ENCODE assay signal across 1 cellular context in the genomic region with DNA sequence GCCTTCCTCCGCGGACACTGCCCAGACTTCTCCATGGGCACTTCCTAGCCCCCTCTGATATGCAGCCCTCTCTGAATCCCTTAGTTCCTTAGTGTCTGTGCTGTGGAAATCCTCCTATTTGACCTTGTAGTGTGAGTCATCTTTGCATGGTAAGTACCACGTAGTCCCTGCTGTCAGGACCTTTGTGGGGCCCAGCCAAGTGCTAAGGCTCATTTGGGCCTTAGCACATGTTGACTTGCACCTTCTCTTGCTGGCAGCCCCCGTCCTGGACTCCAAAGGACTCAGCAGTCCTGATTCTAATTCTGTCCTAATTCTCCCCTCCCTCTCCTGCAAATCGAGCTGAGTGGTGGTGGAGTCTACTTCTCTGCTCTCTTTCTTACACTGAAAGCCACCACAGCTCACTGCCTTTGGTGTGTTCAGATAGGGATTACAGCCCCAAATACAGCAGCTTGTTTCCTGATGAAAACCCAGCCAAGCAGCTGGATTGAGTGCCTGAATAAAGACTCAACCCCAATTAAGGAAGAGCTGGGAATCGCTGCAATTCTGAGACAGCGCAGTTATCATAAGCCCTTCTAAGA.
TF ChIP-seq lines count a peak whose summit lies in the region.

No MANE protein-coding gene starts in this region.

TF ChIP-seq in K562, 482 proteins besides CTCF, POLR2A, EP300 and RAD21 (continued from another document):
- TF ChIP-seq, protein P1, sequence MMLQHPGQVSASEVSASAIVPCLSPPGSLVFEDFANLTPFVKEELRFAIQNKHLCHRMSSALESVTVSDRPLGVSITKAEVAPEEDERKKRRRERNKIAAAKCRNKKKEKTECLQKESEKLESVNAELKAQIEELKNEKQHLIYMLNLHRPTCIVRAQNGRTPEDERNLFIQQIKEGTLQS (IDR thresholded peaks at IDR 0.05): peak; percentile 84
- TF ChIP-seq, protein P1 (CRISPR knock-in tag; conservative IDR thresholded peaks at IDR 0.05): no peak
- TF ChIP-seq, protein P2, sequence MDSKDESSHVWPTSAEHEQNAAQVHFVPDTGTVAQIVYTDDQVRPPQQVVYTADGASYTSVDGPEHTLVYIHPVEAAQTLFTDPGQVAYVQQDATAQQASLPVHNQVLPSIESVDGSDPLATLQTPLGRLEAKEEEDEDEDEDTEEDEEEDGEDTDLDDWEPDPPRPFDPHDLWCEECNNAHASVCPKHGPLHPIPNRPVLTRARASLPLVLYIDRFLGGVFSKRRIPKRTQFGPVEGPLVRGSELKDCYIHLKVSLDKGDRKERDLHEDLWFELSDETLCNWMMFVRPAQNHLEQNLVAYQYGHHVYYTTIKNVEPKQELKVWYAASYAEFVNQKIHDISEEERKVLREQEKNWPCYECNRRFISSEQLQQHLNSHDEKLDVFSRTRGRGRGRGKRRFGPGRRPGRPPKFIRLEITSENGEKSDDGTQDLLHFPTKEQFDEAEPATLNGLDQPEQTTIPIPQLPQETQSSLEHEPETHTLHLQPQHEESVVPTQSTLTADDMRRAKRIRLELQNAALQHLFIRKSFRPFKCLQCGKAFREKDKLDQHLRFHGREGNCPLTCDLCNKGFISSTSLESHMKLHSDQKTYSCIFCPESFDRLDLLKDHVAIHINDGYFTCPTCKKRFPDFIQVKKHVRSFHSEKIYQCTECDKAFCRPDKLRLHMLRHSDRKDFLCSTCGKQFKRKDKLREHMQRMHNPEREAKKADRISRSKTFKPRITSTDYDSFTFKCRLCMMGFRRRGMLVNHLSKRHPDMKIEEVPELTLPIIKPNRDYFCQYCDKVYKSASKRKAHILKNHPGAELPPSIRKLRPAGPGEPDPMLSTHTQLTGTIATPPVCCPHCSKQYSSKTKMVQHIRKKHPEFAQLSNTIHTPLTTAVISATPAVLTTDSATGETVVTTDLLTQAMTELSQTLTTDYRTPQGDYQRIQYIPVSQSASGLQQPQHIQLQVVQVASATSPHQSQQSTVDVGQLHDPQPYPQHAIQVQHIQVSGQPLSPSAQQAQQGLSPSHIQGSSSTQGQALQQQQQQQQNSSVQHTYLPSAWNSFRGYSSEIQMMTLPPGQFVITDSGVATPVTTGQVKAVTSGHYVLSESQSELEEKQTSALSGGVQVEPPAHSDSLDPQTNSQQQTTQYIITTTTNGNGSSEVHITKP (IDR thresholded peaks at IDR 0.05; ENCODE audit: partially characterized antibody): peak; percentile 60
- TF ChIP-seq RFX7 (CRISPR knock-in tag; IDR thresholded peaks at IDR 0.05): no peak
- TF ChIP-seq SMARCA5 (IDR thresholded peaks at IDR 0.05): no peak
- TF ChIP-seq ARID1B (IDR thresholded peaks at IDR 0.05): peak; percentile 30; the same call in 1 of the 2 replicates
- TF ChIP-seq, protein P3, sequence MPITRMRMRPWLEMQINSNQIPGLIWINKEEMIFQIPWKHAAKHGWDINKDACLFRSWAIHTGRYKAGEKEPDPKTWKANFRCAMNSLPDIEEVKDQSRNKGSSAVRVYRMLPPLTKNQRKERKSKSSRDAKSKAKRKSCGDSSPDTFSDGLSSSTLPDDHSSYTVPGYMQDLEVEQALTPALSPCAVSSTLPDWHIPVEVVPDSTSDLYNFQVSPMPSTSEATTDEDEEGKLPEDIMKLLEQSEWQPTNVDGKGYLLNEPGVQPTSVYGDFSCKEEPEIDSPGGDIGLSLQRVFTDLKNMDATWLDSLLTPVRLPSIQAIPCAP (CRISPR knock-in tag; IDR thresholded peaks at IDR 0.05; ENCODE audit: borderline replicate concordance): no peak
- TF ChIP-seq PHF21A (IDR thresholded peaks at IDR 0.05; ENCODE audit: borderline replicate concordance, low read depth): no peak
- TF ChIP-seq, protein P4, sequence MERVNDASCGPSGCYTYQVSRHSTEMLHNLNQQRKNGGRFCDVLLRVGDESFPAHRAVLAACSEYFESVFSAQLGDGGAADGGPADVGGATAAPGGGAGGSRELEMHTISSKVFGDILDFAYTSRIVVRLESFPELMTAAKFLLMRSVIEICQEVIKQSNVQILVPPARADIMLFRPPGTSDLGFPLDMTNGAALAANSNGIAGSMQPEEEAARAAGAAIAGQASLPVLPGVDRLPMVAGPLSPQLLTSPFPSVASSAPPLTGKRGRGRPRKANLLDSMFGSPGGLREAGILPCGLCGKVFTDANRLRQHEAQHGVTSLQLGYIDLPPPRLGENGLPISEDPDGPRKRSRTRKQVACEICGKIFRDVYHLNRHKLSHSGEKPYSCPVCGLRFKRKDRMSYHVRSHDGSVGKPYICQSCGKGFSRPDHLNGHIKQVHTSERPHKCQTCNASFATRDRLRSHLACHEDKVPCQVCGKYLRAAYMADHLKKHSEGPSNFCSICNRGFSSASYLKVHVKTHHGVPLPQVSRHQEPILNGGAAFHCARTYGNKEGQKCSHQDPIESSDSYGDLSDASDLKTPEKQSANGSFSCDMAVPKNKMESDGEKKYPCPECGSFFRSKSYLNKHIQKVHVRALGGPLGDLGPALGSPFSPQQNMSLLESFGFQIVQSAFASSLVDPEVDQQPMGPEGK (CRISPR knock-in tag; IDR thresholded peaks at IDR 0.05; ENCODE audit: borderline replicate concordance): no peak
- TF ChIP-seq, protein P5, sequence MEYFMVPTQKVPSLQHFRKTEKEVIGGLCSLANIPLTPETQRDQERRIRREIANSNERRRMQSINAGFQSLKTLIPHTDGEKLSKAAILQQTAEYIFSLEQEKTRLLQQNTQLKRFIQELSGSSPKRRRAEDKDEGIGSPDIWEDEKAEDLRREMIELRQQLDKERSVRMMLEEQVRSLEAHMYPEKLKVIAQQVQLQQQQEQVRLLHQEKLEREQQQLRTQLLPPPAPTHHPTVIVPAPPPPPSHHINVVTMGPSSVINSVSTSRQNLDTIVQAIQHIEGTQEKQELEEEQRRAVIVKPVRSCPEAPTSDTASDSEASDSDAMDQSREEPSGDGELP (CRISPR knock-in tag; IDR thresholded peaks at IDR 0.05; ENCODE audit: borderline replicate concordance): no peak
- TF ChIP-seq ETV1 (tag; conservative IDR thresholded peaks at IDR 0.05; ENCODE audit: low read depth): no peak
- no peak for TF ChIP-seq POLR2AphosphoS5 (IDR thresholded peaks at IDR 0.05; ENCODE audit: control insufficient read depth, insufficient read depth, low read depth, low read length)
- no peak for TF ChIP-seq CCAR2 (IDR thresholded peaks at IDR 0.05; ENCODE audit: low read depth, low read length)
- TF ChIP-seq, protein P6, sequence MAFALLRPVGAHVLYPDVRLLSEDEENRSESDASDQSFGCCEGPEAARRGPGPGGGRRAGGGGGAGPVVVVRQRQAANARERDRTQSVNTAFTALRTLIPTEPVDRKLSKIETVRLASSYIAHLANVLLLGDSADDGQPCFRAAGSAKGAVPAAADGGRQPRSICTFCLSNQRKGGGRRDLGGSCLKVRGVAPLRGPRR (CRISPR knock-in tag; IDR thresholded peaks at IDR 0.05): no peak
- no peak for TF ChIP-seq ZNF668 (CRISPR knock-in tag; IDR thresholded peaks at IDR 0.05)
- TF ChIP-seq SMARCA4 (IDR thresholded peaks at IDR 0.05): 0 out of 2 replicates have a peak, but pooled peaks have one; percentile 14
- TF ChIP-seq TFAM (CRISPR knock-in tag; conservative IDR thresholded peaks at IDR 0.05): no peak
- TF ChIP-seq ZNF165 (CRISPR knock-in tag; IDR thresholded peaks at IDR 0.05; ENCODE audit: borderline replicate concordance): no peak
- peak; percentile 69 for TF ChIP-seq ESRRA (IDR thresholded peaks at IDR 0.05; ENCODE audit: borderline replicate concordance, low read depth)
- no peak; the same call in 1 of the 2 replicates for TF ChIP-seq PHF8 (IDR thresholded peaks at IDR 0.05; ENCODE audit: borderline replicate concordance, low read length)
- no peak for TF ChIP-seq SAP30 (IDR thresholded peaks at IDR 0.05; ENCODE audit: borderline replicate concordance, insufficient read depth, low read depth, low read length, poor library complexity, severe bottlenecking)
- no peak for TF ChIP-seq HNRNPUL1 (IDR thresholded peaks at IDR 0.05; ENCODE audit: low read length)
- TF ChIP-seq ZNF239 (CRISPR knock-in tag; IDR thresholded peaks at IDR 0.05): no peak
- TF ChIP-seq PPARD (CRISPR knock-in tag; IDR thresholded peaks at IDR 0.05): no peak
- TF ChIP-seq SMAD1 (IDR thresholded peaks at IDR 0.05; ENCODE audit: low read depth, low read length, partially characterized antibody): no peak
- TF ChIP-seq, protein P7, sequence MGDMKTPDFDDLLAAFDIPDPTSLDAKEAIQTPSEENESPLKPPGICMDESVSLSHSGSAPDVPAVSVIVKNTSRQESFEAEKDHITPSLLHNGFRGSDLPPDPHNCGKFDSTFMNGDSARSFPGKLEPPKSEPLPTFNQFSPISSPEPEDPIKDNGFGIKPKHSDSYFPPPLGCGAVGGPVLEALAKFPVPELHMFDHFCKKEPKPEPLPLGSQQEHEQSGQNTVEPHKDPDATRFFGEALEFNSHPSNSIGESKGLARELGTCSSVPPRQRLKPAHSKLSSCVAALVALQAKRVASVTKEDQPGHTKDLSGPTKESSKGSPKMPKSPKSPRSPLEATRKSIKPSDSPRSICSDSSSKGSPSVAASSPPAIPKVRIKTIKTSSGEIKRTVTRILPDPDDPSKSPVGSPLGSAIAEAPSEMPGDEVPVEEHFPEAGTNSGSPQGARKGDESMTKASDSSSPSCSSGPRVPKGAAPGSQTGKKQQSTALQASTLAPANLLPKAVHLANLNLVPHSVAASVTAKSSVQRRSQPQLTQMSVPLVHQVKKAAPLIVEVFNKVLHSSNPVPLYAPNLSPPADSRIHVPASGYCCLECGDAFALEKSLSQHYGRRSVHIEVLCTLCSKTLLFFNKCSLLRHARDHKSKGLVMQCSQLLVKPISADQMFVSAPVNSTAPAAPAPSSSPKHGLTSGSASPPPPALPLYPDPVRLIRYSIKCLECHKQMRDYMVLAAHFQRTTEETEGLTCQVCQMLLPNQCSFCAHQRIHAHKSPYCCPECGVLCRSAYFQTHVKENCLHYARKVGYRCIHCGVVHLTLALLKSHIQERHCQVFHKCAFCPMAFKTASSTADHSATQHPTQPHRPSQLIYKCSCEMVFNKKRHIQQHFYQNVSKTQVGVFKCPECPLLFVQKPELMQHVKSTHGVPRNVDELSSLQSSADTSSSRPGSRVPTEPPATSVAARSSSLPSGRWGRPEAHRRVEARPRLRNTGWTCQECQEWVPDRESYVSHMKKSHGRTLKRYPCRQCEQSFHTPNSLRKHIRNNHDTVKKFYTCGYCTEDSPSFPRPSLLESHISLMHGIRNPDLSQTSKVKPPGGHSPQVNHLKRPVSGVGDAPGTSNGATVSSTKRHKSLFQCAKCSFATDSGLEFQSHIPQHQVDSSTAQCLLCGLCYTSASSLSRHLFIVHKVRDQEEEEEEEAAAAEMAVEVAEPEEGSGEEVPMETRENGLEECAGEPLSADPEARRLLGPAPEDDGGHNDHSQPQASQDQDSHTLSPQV (IDR thresholded peaks at IDR 0.05): peak; percentile 63; the same call in 1 of the 2 replicates
- TF ChIP-seq ZNF263 (CRISPR knock-in tag; IDR thresholded peaks at IDR 0.05; ENCODE audit: borderline replicate concordance): no peak
TF ChIP-seq in K562: peak in this region for 13.
